9 cellular contexts compared by ENCODE assay signal in genomic region chr19:55546822-55547614, GRCh38. TPM values are rescaled to one million over a fixed set of nuclear protein-coding genes. Genes with fewer than 3 reads are reported as not detected.
DNase-seq lines count a peak whose midpoint lies in the region; ATAC-seq, FAIRE-seq and TF ChIP-seq lines count a peak whose summit lies in the region.
"Had no signal": no experiment of that assay in that cellular context is flagged by ENCODE, and none has a peak within 500 bp of the region (broad histone marks: within the 10 kb centered on the region; RNA-seq: fewer than 3 reads in every experiment).

No MANE protein-coding gene starts in this region.

- H3K18ac ChIP-seq in H1 (ENCODE audit: extremely low read depth, low read length), result no peak overlapping the region; the same call in 1 of the 2 replicates

- no peak overlapping the region for H3K23ac ChIP-seq in H1 (ENCODE audit: insufficient read length)

- H3K14ac ChIP-seq in H1 (ENCODE audit: insufficient read length), result no peak overlapping the region

- peak overlapping the region; percentile 2 for H4K91ac ChIP-seq in H1 (replicated peaks; ENCODE audit: insufficient read length, low read length)

- H3K9ac ChIP-seq in H1 (replicated peaks in 1 of 4; ENCODE audit: extremely low read depth in 1 of 4, low read depth in 3 of 4, low read length in 3 of 4), result no peak overlapping the region

- H3K79me1 ChIP-seq in H1 (ENCODE audit: low read depth, low read length), result no peaks in the 10 kb centered on the region

- no peak overlapping the region for H3K4me3 ChIP-seq in H1 (ENCODE audit: extremely low read depth in 1 of 4, insufficient read depth in 2 of 4, low read depth in 3 of 4, low read length in 4 of 4)

- H3K27ac Mint-ChIP-seq in activated T-cell treated with anti-CD3 and anti-CD28 coated beads, Interleukin-2, amount 50 U/mL, for 72 hours, result no peak overlapping the region
- no peak overlapping the region for H3K27ac Mint-ChIP-seq in activated naive CD8-positive, alpha-beta T cell treated with anti-CD3 and anti-CD28 coated beads, Interleukin-2, amount 50 U/mL, for 24 hours

- H3K79me2 ChIP-seq in H1 (ENCODE audit: control insufficient read depth in 1 of 2, insufficient read depth in 2 of 2, low read length in 2 of 2), result no peaks in the 10 kb centered on the region

- H3K9me3 Mint-ChIP-seq in activated T-cell treated with anti-CD3 and anti-CD28 coated beads, Interleukin-2, amount 50 U/mL, for 72 hours, result peaks cover 2 to 4% of the 10 kb centered on the region in 2 donors
- H3K9me3 Mint-ChIP-seq in activated naive CD8-positive, alpha-beta T cell treated with anti-CD3 and anti-CD28 coated beads, Interleukin-2, amount 50 U/mL, for 24 hours, result no peaks in the 10 kb centered on the region

- H3K4me2 ChIP-seq in H1 (ENCODE audit: insufficient read depth in 1 of 2, low read depth in 2 of 2, low read length in 2 of 2), result no peak overlapping the region

- H3K4me1 Mint-ChIP-seq in activated T-cell treated with anti-CD3 and anti-CD28 coated beads, Interleukin-2, amount 50 U/mL, for 72 hours (ENCODE audit: low read depth), result no peaks in the 10 kb centered on the region
- peaks cover 3% of the 10 kb centered on the region for H3K4me1 Mint-ChIP-seq in activated naive CD8-positive, alpha-beta T cell treated with anti-CD3 and anti-CD28 coated beads, Interleukin-2, amount 50 U/mL, for 24 hours

- H4K5ac ChIP-seq in H1 (ENCODE audit: insufficient read length, low read depth, low read length), result no peak overlapping the region

- H3K9me3 ChIP-seq in H1 (ENCODE audit: insufficient read depth in 2 of 2, low read depth in 1 of 2, low read length in 1 of 2), result no peaks in the 10 kb centered on the region

- CTCF ChIA-PET in H1 (lab: Charles Lee; ENCODE audit: partially characterized antibody), result interaction anchor here (0.6 to 1.5 kb wide), 6 partner anchors 30 to 564 kb away, joined by 3 to 5 read pairs (median 3); no protein-coding TSS in a partner anchor

- no peak overlapping the region for H3K4ac ChIP-seq in H1 (replicated peaks; ENCODE audit: insufficient read length, low read depth, low read length)

- H3K36me3 ChIP-seq in H1 (ENCODE audit: control insufficient read depth in 2 of 4, insufficient read depth in 4 of 4, low read length in 3 of 4), result no peaks in the 10 kb centered on the region

- peak overlapping the region; percentile 51; the same call in 1 of the 2 replicates for H4K8ac ChIP-seq in H1 (ENCODE audit: extremely low read depth, insufficient read depth, low read length)

- no peak for TF ChIP-seq POLR2A in H1 (IDR thresholded peaks at IDR 0.05; ENCODE audit: control extremely low read depth in 1 of 2, low read depth in 2 of 2, low read length in 2 of 2)

- in situ Hi-C loops in ACHN (cut with HindIII; ENCODE audit: low pct_ligation_motif_present, low pct_unique_long_range_greater_than_20kb, low sequenced_read_pairs), result no loop called here

- no peak for TF ChIP-seq EP300 in H1 (IDR thresholded peaks at IDR 0.05; ENCODE audit: borderline replicate concordance in 1 of 2, low read depth in 2 of 2, low read length in 2 of 2)

- FAIRE-seq in H1 (lab: Jason Lieb, UNC), result no peak

- no peak overlapping the region for H3K56ac ChIP-seq in H1 (replicated peaks; ENCODE audit: insufficient read length, low read depth, low read length)

- H2AK5ac ChIP-seq in H1 (ENCODE audit: low read depth, low read length), result no peak overlapping the region

- TF ChIP-seq CTCF in H1 (IDR thresholded peaks at IDR 0.05; ENCODE audit: control extremely low read depth in 1 of 3, insufficient read depth in 1 of 3, low read depth in 1 of 3, low read length in 3 of 3), result no peak

- no peak overlapping the region for H3K4me3 Mint-ChIP-seq in activated T-cell treated with anti-CD3 and anti-CD28 coated beads, Interleukin-2, amount 50 U/mL, for 72 hours
- no peak overlapping the region for H3K4me3 Mint-ChIP-seq in activated naive CD8-positive, alpha-beta T cell treated with anti-CD3 and anti-CD28 coated beads, Interleukin-2, amount 50 U/mL, for 24 hours

- H3K27ac ChIP-seq in H1 (ENCODE audit: low read depth, low read length), result no peak overlapping the region

- no peak overlapping the region for H2BK120ac ChIP-seq in H1 (replicated peaks; ENCODE audit: low read depth, low read length)

- no peaks in the 10 kb centered on the region for H3K36me3 Mint-ChIP-seq in activated T-cell treated with anti-CD3 and anti-CD28 coated beads, Interleukin-2, amount 50 U/mL, for 72 hours (ENCODE audit: insufficient read depth in 2 of 2)
- no peaks in the 10 kb centered on the region for H3K36me3 Mint-ChIP-seq in activated naive CD8-positive, alpha-beta T cell treated with anti-CD3 and anti-CD28 coated beads, Interleukin-2, amount 50 U/mL, for 24 hours (ENCODE audit: low read depth)

- H2BK15ac ChIP-seq in H1 (ENCODE audit: low read length), result no peak overlapping the region

- no peak for ATAC-seq in activated T-cell treated with anti-CD3 and anti-CD28 coated beads, Interleukin-2, amount 50 U/mL, for 72 hours (replicated peaks in 1 of 2)
- ATAC-seq in activated naive CD8-positive, alpha-beta T cell treated with anti-CD3 and anti-CD28 coated beads, Interleukin-2, amount 50 U/mL, for 24 hours, result no peak

- H3K23me2 ChIP-seq in H1 (ENCODE audit: low read depth, low read length), result peaks cover 18% of the 10 kb centered on the region; the same call in 1 of the 2 replicates

- H4K20me1 ChIP-seq in H1 (replicated peaks in 1 of 2; ENCODE audit: control insufficient read depth in 1 of 2, insufficient read depth in 2 of 2, low read length in 2 of 2), result peaks cover 0 to 2% of the 10 kb centered on the region in 2 experiments

- H3K27me3 Mint-ChIP-seq in activated T-cell treated with anti-CD3 and anti-CD28 coated beads, Interleukin-2, amount 50 U/mL, for 72 hours (ENCODE audit: low read depth), result peaks cover 10% of the 10 kb centered on the region
- peaks cover 18% of the 10 kb centered on the region for H3K27me3 Mint-ChIP-seq in activated naive CD8-positive, alpha-beta T cell treated with anti-CD3 and anti-CD28 coated beads, Interleukin-2, amount 50 U/mL, for 24 hours

- H2BK12ac ChIP-seq in H1 (ENCODE audit: low read depth, low read length), result no peak overlapping the region

- no peak overlapping the region; the same call in 1 of the 2 replicates for H2BK20ac ChIP-seq in H1 (ENCODE audit: low read length)

- peaks cover 0 to 19% (median 12%) of the 10 kb centered on the region in 4 experiments; a peak in 6 of 7 replicates for H3K4me1 ChIP-seq in H1 (replicated peaks in 1 of 4; ENCODE audit: control insufficient read depth in 3 of 4, insufficient read depth in 4 of 4, low read length in 3 of 4)

- POLR2A ChIA-PET in H1 (lab: Charles Lee; ENCODE audit: partially characterized antibody), result interaction anchor here (0.7 to 1.6 kb wide), 10 partner anchors 12 to 1084 kb away, joined by 3 to 6 read pairs (median 3); partner anchors contain the start of genes FIZ1, LENG9, SSC5D and ZNF628

- no peak for TF ChIP-seq RAD21 in H1 (IDR thresholded peaks at IDR 0.05 in 1 of 2, conservative IDR thresholded peaks at IDR 0.05 in 1 of 2; ENCODE audit: low read depth in 2 of 2, low read length in 2 of 2)

- WGBS in H1 (ENCODE audit: extremely low coverage in 1 of 2, insufficient coverage in 1 of 2, insufficient read length in 1 of 2, insufficient replicate concordance in 2 of 2, low coverage in 1 of 2, low lambda C conversion rate in 2 of 2, missing lambda C conversion rate in 1 of 2), 2 experiments, result 78% methylated on average over 17 of the region's 17 CpGs; no CpG with 5 or more reads in 1 of the 2 experiments

- DNase-seq in ACHN, result peak; percentile 65
- DNase-seq in Kasumi-1 (lab: John Stamatoyannopoulos, UW), result peak; percentile 90 to 93
- no peak for DNase-seq in H1 (ENCODE audit: low read depth in 1 of 2, low spot score in 2 of 2)
- DNase-seq in mucosa of gallbladder (ENCODE audit: low spot score), result peak; percentile 71
- DNase-seq in activated T-cell treated with anti-CD3 and anti-CD28 coated beads, Interleukin-2, amount 50 U/mL, for 72 hours, result no peak
- no peak for DNase-seq in iPS-NIHi7 (ENCODE audit: extremely low spot score)
- no peak for DNase-seq in activated naive CD8-positive, alpha-beta T cell treated with anti-CD3 and anti-CD28 coated beads, Interleukin-2, amount 50 U/mL, for 24 hours
- DNase-seq in RPMI8226, result no peak

- no peaks in the 10 kb centered on the region; a peak in 1 of 7 replicates for H3K27me3 ChIP-seq in H1 (replicated peaks in 1 of 4; ENCODE audit: control insufficient read depth in 3 of 4, extremely low read depth in 1 of 4, insufficient read depth in 3 of 4, low read length in 3 of 4)

- no peak overlapping the region for H2AFZ ChIP-seq in H1 (ENCODE audit: low read length)

- H2BK5ac ChIP-seq in H1 (ENCODE audit: low read depth, low read length), result no peak overlapping the region

RNA-seq across cellular contexts. Expression of gene SBK3, which starts 1.7 kb away (rescaled TPM):
- 0.76 and 0.94 TPM in 2 replicates for total RNA-seq in H1 (2021; fragmentation: NEBNext Ultra II Directional; extraction: Animal tissue kit (Norgen Biotek cat#: 25700))
- 1.5 and 2.8 TPM in 2 replicates for polyA plus RNA-seq in H1 (2011; rRNA removed)
- 1.5 TPM for polyA plus RNA-seq in H1 (2011; cell fraction: cytosol; rRNA removed)
- 2.7 TPM for polyA plus RNA-seq in H1 (2011; cell fraction: nucleus; rRNA removed)
- polyA plus RNA-seq in H1 (2012, experiment 1 of 2), result 0.65 to 1.9 TPM (median 1.5 TPM) in 4 replicates
- 1.1 TPM for polyA plus RNA-seq in H1 (2012, experiment 2 of 2)
- polyA plus RNA-seq in H1 (2013, experiment 1 of 2), result 0.53 TPM
- 0.48 TPM for polyA plus RNA-seq in H1 (2013, experiment 2 of 2)
- polyA minus RNA-seq in H1 (2011; rRNA and poly(A)+ RNA removed), result 0.28 and 0.37 TPM in 2 replicates
- polyA minus RNA-seq in H1 (2011; cell fraction: cytosol; rRNA and poly(A)+ RNA removed), result 1.5 TPM
- polyA minus RNA-seq in H1 (2011; cell fraction: nucleus; rRNA and poly(A)+ RNA removed), result 0.70 TPM
- total RNA-seq in mucosa of gallbladder, result 0.20 TPM
- not detected for total RNA-seq in activated T-cell treated with anti-CD3 and anti-CD28 coated beads, Interleukin-2, amount 50 U/mL, for 72 hours
- total RNA-seq: T-helper 2 cell treated with Interferon-gamma antibody and Interleukin-4, amounts not matched to agents 100 ng/mL and 5 ng/mL, for 36 hours had no signal

RNA-seq across cellular contexts. Expression of gene SBK2, which starts 10.1 kb away (rescaled TPM):
- total RNA-seq in H1 (2021; fragmentation: NEBNext Ultra II Directional; extraction: Animal tissue kit (Norgen Biotek cat#: 25700)), result 3.9 and 4.1 TPM in 2 replicates
- polyA plus RNA-seq in H1 (2011; rRNA removed), result 3.2 and 7.4 TPM in 2 replicates
- 3.3 TPM for polyA plus RNA-seq in H1 (2011; cell fraction: cytosol; rRNA removed)
- 8.7 TPM for polyA plus RNA-seq in H1 (2011; cell fraction: nucleus; rRNA removed)
- 2.8 to 5.5 TPM (median 4.5 TPM) in 4 replicates for polyA plus RNA-seq in H1 (2012, experiment 1 of 2)
- 3.3 TPM for polyA plus RNA-seq in H1 (2012, experiment 2 of 2)
- 2.0 TPM for polyA plus RNA-seq in H1 (2013, experiment 1 of 2)
- polyA plus RNA-seq in H1 (2013, experiment 2 of 2), result 2.1 TPM
- 1.1 and 1.3 TPM in 2 replicates for polyA minus RNA-seq in H1 (2011; rRNA and poly(A)+ RNA removed)
- 7.4 TPM for polyA minus RNA-seq in H1 (2011; cell fraction: cytosol; rRNA and poly(A)+ RNA removed)
- 4.0 TPM for polyA minus RNA-seq in H1 (2011; cell fraction: nucleus; rRNA and poly(A)+ RNA removed)
- total RNA-seq in mucosa of gallbladder, result not detected
- total RNA-seq in activated T-cell treated with anti-CD3 and anti-CD28 coated beads, Interleukin-2, amount 50 U/mL, for 72 hours, result not detected
- total RNA-seq: T-helper 2 cell treated with Interferon-gamma antibody and Interleukin-4, amounts not matched to agents 100 ng/mL and 5 ng/mL, for 36 hours had no signal

RNA-seq across cellular contexts. Expression of gene ZNF579, which starts 33.6 kb away (rescaled TPM):
- 18.9 and 19.0 TPM in 2 replicates for total RNA-seq in H1 (2021; fragmentation: NEBNext Ultra II Directional; extraction: Animal tissue kit (Norgen Biotek cat#: 25700))
- 10.0 and 16.4 TPM in 2 replicates for polyA plus RNA-seq in H1 (2011; rRNA removed)
- 10.7 TPM for polyA plus RNA-seq in H1 (2011; cell fraction: cytosol; rRNA removed)
- polyA plus RNA-seq in H1 (2011; cell fraction: nucleus; rRNA removed), result 17.3 TPM
- polyA plus RNA-seq in H1 (2012, experiment 1 of 2), result 9.1 to 16.9 TPM (median 15.6 TPM) in 4 replicates
- 7.5 TPM for polyA plus RNA-seq in H1 (2012, experiment 2 of 2)
- 22.8 TPM for polyA plus RNA-seq in H1 (2013, experiment 1 of 2)
- 19.2 TPM for polyA plus RNA-seq in H1 (2013, experiment 2 of 2)
- polyA minus RNA-seq in H1 (2011; rRNA and poly(A)+ RNA removed), result 2.1 and 4.3 TPM in 2 replicates
- 9.6 TPM for polyA minus RNA-seq in H1 (2011; cell fraction: cytosol; rRNA and poly(A)+ RNA removed)
- polyA minus RNA-seq in H1 (2011; cell fraction: nucleus; rRNA and poly(A)+ RNA removed), result 14.9 TPM
- total RNA-seq in mucosa of gallbladder, result 35.0 TPM
- total RNA-seq in activated T-cell treated with anti-CD3 and anti-CD28 coated beads, Interleukin-2, amount 50 U/mL, for 72 hours, result 1 to 10 TPM; 9.3 to 9.4 TPM

RNA-seq across cellular contexts. Expression of gene FIZ1, which starts 52.3 kb away (rescaled TPM):
- 17.6 and 18.5 TPM in 2 replicates for total RNA-seq in H1 (2021; fragmentation: NEBNext Ultra II Directional; extraction: Animal tissue kit (Norgen Biotek cat#: 25700))
- 9.1 and 13.0 TPM in 2 replicates for polyA plus RNA-seq in H1 (2011; rRNA removed)
- polyA plus RNA-seq in H1 (2011; cell fraction: cytosol; rRNA removed), result 9.1 TPM
- 14.5 TPM for polyA plus RNA-seq in H1 (2011; cell fraction: nucleus; rRNA removed)
- polyA plus RNA-seq in H1 (2012, experiment 1 of 2), result 12.0 to 16.3 TPM (median 15.0 TPM) in 4 replicates
- 12.9 TPM for polyA plus RNA-seq in H1 (2012, experiment 2 of 2)
- 11.5 TPM for polyA plus RNA-seq in H1 (2013, experiment 1 of 2)
- polyA plus RNA-seq in H1 (2013, experiment 2 of 2), result 11.4 TPM
- 4.7 and 6.3 TPM in 2 replicates for polyA minus RNA-seq in H1 (2011; rRNA and poly(A)+ RNA removed)
- polyA minus RNA-seq in H1 (2011; cell fraction: cytosol; rRNA and poly(A)+ RNA removed), result 7.6 TPM
- 6.5 TPM for polyA minus RNA-seq in H1 (2011; cell fraction: nucleus; rRNA and poly(A)+ RNA removed)
- total RNA-seq in mucosa of gallbladder, result 22.7 TPM
- total RNA-seq in activated T-cell treated with anti-CD3 and anti-CD28 coated beads, Interleukin-2, amount 50 U/mL, for 72 hours, result 10 to 100 TPM; 16.2 to 17.3 TPM

RNA-seq across cellular contexts. Expression of gene ZNF524, which starts 53.1 kb away (rescaled TPM):
- 4.7 and 5.4 TPM in 2 replicates for total RNA-seq in H1 (2021; fragmentation: NEBNext Ultra II Directional; extraction: Animal tissue kit (Norgen Biotek cat#: 25700))
- polyA plus RNA-seq in H1 (2011; rRNA removed), result 4.4 and 7.0 TPM in 2 replicates
- polyA plus RNA-seq in H1 (2011; cell fraction: cytosol; rRNA removed), result 3.9 TPM
- 7.3 TPM for polyA plus RNA-seq in H1 (2011; cell fraction: nucleus; rRNA removed)
- 1.3 to 4.2 TPM (median 3.6 TPM) in 4 replicates for polyA plus RNA-seq in H1 (2012, experiment 1 of 2)
- 2.7 TPM for polyA plus RNA-seq in H1 (2012, experiment 2 of 2)
- 2.8 TPM for polyA plus RNA-seq in H1 (2013, experiment 1 of 2)
- polyA plus RNA-seq in H1 (2013, experiment 2 of 2), result 3.4 TPM
- 0.73 and 0.79 TPM in 2 replicates for polyA minus RNA-seq in H1 (2011; rRNA and poly(A)+ RNA removed)
- polyA minus RNA-seq in H1 (2011; cell fraction: cytosol; rRNA and poly(A)+ RNA removed), result 4.3 TPM
- polyA minus RNA-seq in H1 (2011; cell fraction: nucleus; rRNA and poly(A)+ RNA removed), result 6.0 TPM
- total RNA-seq in mucosa of gallbladder, result 37.8 TPM
- 10 to 100 TPM; 26.2 to 32.3 TPM for total RNA-seq in activated T-cell treated with anti-CD3 and anti-CD28 coated beads, Interleukin-2, amount 50 U/mL, for 72 hours

Comparison
In these comparisons a context has a peak if more than half of its experiments do, and no peak if none do; other contexts are left out.
1. DNase-seq: peak in ACHN (single experiment), Kasumi-1 (2 of 2) and mucosa of gallbladder (single experiment); none in H1 (0 of 2), activated T-cell treated with anti-CD3 and anti-CD28 coated beads, Interleukin-2, amount 50 U/mL, for 72 hours (0 of 2), iPS-NIHi7 (single experiment), activated naive CD8-positive, alpha-beta T cell treated with anti-CD3 and anti-CD28 coated beads, Interleukin-2, amount 50 U/mL, for 24 hours (single experiment) and RPMI8226 (single experiment).